In genomic region chr2:241114836-241115235, GRCh38 we compare ENCODE assay signal across 28 cellular contexts.
"Had no signal": no experiment of that assay in that cellular context is flagged by ENCODE, and none has a peak within 500 bp of the region (broad histone marks: within the 10 kb centered on the region; RNA-seq: fewer than 3 reads in every experiment).

No MANE protein-coding gene starts in this region.

- ATAC-seq: effector memory CD8-positive, alpha-beta T cell; gastrocnemius medialis; left colon; naive thymus-derived CD4-positive, alpha-beta T cell; pancreas had no signal

- H3K4me1 ChIP-seq: gastrocnemius medialis, pancreas, prostate gland, suprapubic skin, tibial artery had no signal

- H3K27ac ChIP-seq: brain microvascular endothelial cell, gastrocnemius medialis, hepatocyte, pancreas, prostate gland, suprapubic skin, tibial artery, VCaP had no signal

- H3K9me3 ChIP-seq: gastrocnemius medialis, pancreas, prostate gland, suprapubic skin, tibial artery had no signal

- H3K36me3 ChIP-seq: brain microvascular endothelial cell, gastrocnemius medialis, pancreas, prostate gland had no signal

- H3K27me3 ChIP-seq: brain microvascular endothelial cell, gastrocnemius medialis, hepatocyte, pancreas, suprapubic skin, tibial artery had no signal

- DNase-seq: activated CD4-positive, alpha-beta T cell treated with anti-CD3 and anti-CD28 coated beads for 4 hours; activated CD4-positive, alpha-beta T cell treated with anti-CD3 and anti-CD28 coated beads, Interleukin-2, amount 50 U/mL, for 4 hours; activated CD8-positive, alpha-beta memory T cell treated with anti-CD3 and anti-CD28 coated beads, Interleukin-2, amount 50 U/mL, for 4 hours; activated naive CD4-positive, alpha-beta T cell; activated T-cell treated with anti-CD3 and anti-CD28 coated beads, Interleukin-2, amount 50 U/mL, for 24 hours; amniotic stem cell; brain microvascular endothelial cell; cortex of kidney; effector memory CD8-positive, alpha-beta T cell; erythroblast; gastrocnemius medialis; glutamatergic neuron; left colon; mammary epithelial cell; midbrain; naive thymus-derived CD4-positive, alpha-beta T cell; retina; stimulated activated CD4-positive, alpha-beta T cell treated with anti-CD3 and anti-CD28 coated beads, Interleukin-1b, Interleukin-23, amount 100 ng/mL, for 48 hours; stimulated activated CD4-positive, alpha-beta T cell treated with anti-CD3 and anti-CD28 coated beads, Interleukin-4, amount 100 ng/mL, for 4 hours; stimulated activated CD8-positive, alpha-beta memory T cell treated with anti-CD3 and anti-CD28 coated beads, Interleukin-4, amount 100 ng/mL, for 48 hours; stimulated activated naive CD4-positive, alpha-beta T cell had no signal

- H3K4me3 Mint-ChIP-seq: activated T-cell treated with anti-CD3 and anti-CD28 coated beads, Interleukin-2, amount 50 U/mL, for 24 hours; effector memory CD8-positive, alpha-beta T cell; naive thymus-derived CD4-positive, alpha-beta T cell had no signal

- H3K27ac Mint-ChIP-seq: activated T-cell treated with anti-CD3 and anti-CD28 coated beads, Interleukin-2, amount 50 U/mL, for 24 hours; effector memory CD8-positive, alpha-beta T cell had no signal

- H3K4me3 ChIP-seq: gastrocnemius medialis, hepatocyte, pancreas, prostate gland, smooth muscle cell, suprapubic skin, tibial artery had no signal

- H3K9me3 Mint-ChIP-seq: activated T-cell treated with anti-CD3 and anti-CD28 coated beads, Interleukin-2, amount 50 U/mL, for 24 hours; effector memory CD8-positive, alpha-beta T cell had no signal

- H3K27me3 Mint-ChIP-seq: activated T-cell treated with anti-CD3 and anti-CD28 coated beads, Interleukin-2, amount 50 U/mL, for 24 hours; effector memory CD8-positive, alpha-beta T cell; naive thymus-derived CD4-positive, alpha-beta T cell had no signal
